In genomic region chr12:52191841-52192791, GRCh38 we compare ENCODE assay signal across 7 cellular contexts. TPM values are rescaled to one million over a fixed set of nuclear protein-coding genes. Genes with fewer than 3 reads are reported as not detected.
DNase-seq lines count a peak whose midpoint lies in the region; ATAC-seq, FAIRE-seq and TF ChIP-seq lines count a peak whose summit lies in the region.

Gene KRT80 (minus strand): TSS chr12:52192014. CDS start chr12:52191902, 112 bp downstream.

- peak within 1 kb of the TSS; percentile 62 for H3K9ac ChIP-seq in keratinocyte (ENCODE audit: control insufficient read depth, extremely low read depth, insufficient read depth, low read length)

- DNase-seq in HFF-Myc (ENCODE audit: extremely low read depth, low read depth) (peak; percentile 98), NCI-H446 (lab: John Stamatoyannopoulos, UW) (peak; percentile 93 to 96), body of pancreas (peak; percentile 94 to 98 (median 96)), keratinocyte (ENCODE audit: low read depth, low spot score) (peak; percentile 96), NCI-H82 (lab: John Stamatoyannopoulos, UW) (no peak)
- peak; percentile 15 for DNase-seq in stimulated activated CD4-positive, alpha-beta T cell treated with anti-CD3 and anti-CD28 coated beads, Interleukin-4, amount 100 ng/mL, for 24 hours

- TF ChIP-seq CTCF in HFF-Myc (IDR thresholded peaks at IDR 0.05; ENCODE audit: low read depth, low read length, missing control alignments) (no peak), body of pancreas (IDR thresholded peaks at IDR 0.05) (no peak), keratinocyte (optimal IDR thresholded peaks at IDR 0.05 in 1 of 3, IDR thresholded peaks at IDR 0.05 in 1 of 3, conservative IDR thresholded peaks at IDR 0.05 in 1 of 3; ENCODE audit: extremely low read depth in 1 of 3, insufficient read depth in 2 of 3, low read length in 3 of 3) (no peak)

- intact Hi-C loops in body of pancreas (cut with DNase I) = no loop called here

- H4K20me1 ChIP-seq in keratinocyte (ENCODE audit: control insufficient read depth, extremely low read depth, insufficient read depth, low read length) = no peaks in the 10 kb centered on the region

- H3K27ac ChIP-seq in body of pancreas = peak within 1 kb of the TSS; percentile 86 to 92 (median 90)
- peak within 1 kb of the TSS; percentile 80 for H3K27ac ChIP-seq in keratinocyte (ENCODE audit: control insufficient read depth, insufficient read depth, low read length)

- no peak within 1 kb of the TSS for H2AFZ ChIP-seq in keratinocyte (ENCODE audit: control insufficient read depth, low read length)

- no peaks in the 10 kb centered on the region for H3K9me1 ChIP-seq in keratinocyte (ENCODE audit: control insufficient read depth, extremely low read depth, insufficient read depth, low read length)

- H3K27me3 ChIP-seq in body of pancreas (no peaks in the 10 kb centered on the region), keratinocyte (ENCODE audit: control insufficient read depth, extremely low read depth, insufficient read depth, low read length) (no peaks in the 10 kb centered on the region)

- peak; percentile 99 for FAIRE-seq in keratinocyte (lab: Jason Lieb, UNC)

- H3K9me3 ChIP-seq in body of pancreas = no peaks in the 10 kb centered on the region
- H3K9me3 ChIP-seq in keratinocyte (ENCODE audit: control insufficient read depth, low read depth, low read length) = no peaks in the 10 kb centered on the region

- WGBS in body of pancreas, 2 donors = 15 to 36% methylated on average over 7 to 20 of the region's 20 CpGs

- TF ChIP-seq POLR2A in body of pancreas (IDR thresholded peaks at IDR 0.05) = peak; percentile 80 to 91 (median 85)

- peaks cover 42% of the 10 kb centered on the region for H3K4me1 ChIP-seq in body of pancreas
- H3K4me1 ChIP-seq in keratinocyte (ENCODE audit: control insufficient read depth, extremely low read depth, insufficient read depth, low read length) = peaks cover 46% of the 10 kb centered on the region

- peak; percentile 94 for ATAC-seq in body of pancreas
- no peak for ATAC-seq in GM18907 (IDR thresholded peaks at IDR 0.05; ENCODE audit: unreplicated experiment)

- H3K4me2 ChIP-seq in keratinocyte (ENCODE audit: control insufficient read depth, extremely low read depth, insufficient read depth, low read depth, low read length) = peak within 1 kb of the TSS; percentile 72

- H3K79me2 ChIP-seq in keratinocyte (ENCODE audit: control insufficient read depth, insufficient read depth, low read length) = no peaks in the 10 kb centered on the region

- no peak within 1 kb of the TSS for H3K4me3 ChIP-seq in HFF-Myc (replicated peaks; ENCODE audit: low read depth, low read length)
- no peak within 1 kb of the TSS for H3K4me3 ChIP-seq in body of pancreas
- peak within 1 kb of the TSS in 2 of 3 experiments; percentile 16 to 33 for H3K4me3 ChIP-seq in keratinocyte (ENCODE audit: control insufficient read depth in 2 of 3, extremely low read depth in 1 of 3, insufficient read depth in 2 of 3, low read depth in 1 of 3, low read length in 3 of 3)

- dilution Hi-C loops in keratinocyte (cut with MboI; ENCODE audit: extremely low pct_ligation_motif_present, low sequenced_read_pairs) = no loop called here

- no peaks in the 10 kb centered on the region for H3K36me3 ChIP-seq in body of pancreas (replicated peaks in 1 of 2; ENCODE audit: insufficient read depth in 1 of 2, low read depth in 2 of 2)
- no peaks in the 10 kb centered on the region for H3K36me3 ChIP-seq in keratinocyte (ENCODE audit: control insufficient read depth in 2 of 2, extremely low read depth in 1 of 2, insufficient read depth in 2 of 2, low read length in 2 of 2)

RNA-seq across cellular contexts. Expression of gene KRT80, which starts in this region (rescaled TPM):
- 10 to 100 TPM; 10.2 to 11.9 TPM for total RNA-seq in body of pancreas
- polyA plus RNA-seq in keratinocyte = 3.3 to 7.2 TPM (median 4.1 TPM) in 3 replicates
- polyA plus RNA-seq in keratinocyte (2011; ENCODE audit: low read depth) = 109 TPM
- polyA plus RNA-seq in keratinocyte (2011; cell fraction: cytosol; rRNA removed) = 4.2 and 7.4 TPM in 2 replicates
- 7.3 and 11.7 TPM in 2 replicates for polyA plus RNA-seq in keratinocyte (2011; cell fraction: nucleus; rRNA removed)
- polyA plus RNA-seq in keratinocyte (2012; ENCODE audit: low replicate concordance) = 7.1 and 246 TPM in 2 replicates
- polyA minus RNA-seq in keratinocyte = 4.3 to 10.4 TPM (median 6.0 TPM) in 3 replicates
- 7.9 TPM for polyA minus RNA-seq in keratinocyte (2011; cell fraction: cytosol; rRNA and poly(A)+ RNA removed)
- polyA minus RNA-seq in keratinocyte (2011; cell fraction: nucleus; rRNA and poly(A)+ RNA removed) = 6.9 and 10.4 TPM in 2 replicates

Comparison
In these comparisons a context has a peak if more than half of its experiments do, and no peak if none do; other contexts are left out.
1. H3K4me3 ChIP-seq: peak in keratinocyte (2 of 3); none in HFF-Myc (single experiment) and body of pancreas (0 of 2).